14 cellular contexts compared by ENCODE assay signal in genomic region chr2:37637122-37637875, GRCh38. TPM values are rescaled to one million over a fixed set of nuclear protein-coding genes. Genes with fewer than 3 reads are reported as not detected.
A peak's percentile ranks its signal among the peaks of the same experiment; 100 is the strongest.
DNase-seq lines count a peak whose midpoint lies in the region; ATAC-seq, FAIRE-seq and TF ChIP-seq lines count a peak whose summit lies in the region.
"Had no signal": no experiment of that assay in that cellular context is flagged by ENCODE, and none has a peak within 500 bp of the region (broad histone marks: within the 10 kb centered on the region; RNA-seq: fewer than 3 reads in every experiment).

No MANE protein-coding gene starts in this region.

- no peaks in the 10 kb centered on the region for H3K27me3 ChIP-seq in K562 (ENCODE audit: control insufficient read depth in 2 of 2, insufficient read depth in 2 of 2, low read length in 2 of 2)
- H3K27me3 ChIP-seq: upper lobe of left lung had no signal

- POLR2A ChIA-PET in K562 (lab: Yijun Ruan, JAX), result interaction anchor here (0.6 kb wide), 1 partner anchor 13 kb away, joined by 3 read pairs; no protein-coding TSS in a partner anchor

- H3K4me1 ChIP-seq in K562 (replicated peaks in 1 of 2; ENCODE audit: control insufficient read depth in 2 of 2, insufficient read depth in 2 of 2, low read length in 2 of 2), result no peaks in the 10 kb centered on the region

- no peak overlapping the region for H3K27ac ChIP-seq in K562 (ENCODE audit: extremely low read depth, low read depth, low read length)

- CTCF ChIA-PET in K562 (lab: Yijun Ruan, JAX; ENCODE audit: low intra/inter-chr PET ratio), result no interaction called here

- H3K4me3 Mint-ChIP-seq in activated T-cell treated with anti-CD3 and anti-CD28 coated beads, Interleukin-2, amount 50 U/mL, for 24 hours, result no peak overlapping the region
- no peak overlapping the region for H3K4me3 Mint-ChIP-seq in stimulated activated memory B cell treated with anti-CD40 and anti-IgM and Interleukin-4, amounts not matched to agents 10 μg/mL and 1 μg/mL and 100 μg/mL, for 72 hours

- no peaks in the 10 kb centered on the region for H3K9me1 ChIP-seq in K562 (ENCODE audit: control insufficient read depth, insufficient read depth, low read length)

- 23% methylated on average over 6 of the region's 6 CpGs for WGBS in K562 (ENCODE audit: insufficient coverage, low coverage, missing lambda C conversion rate)

- H3K79me2 ChIP-seq in K562 (ENCODE audit: control insufficient read depth, insufficient read depth, low read length), result no peaks in the 10 kb centered on the region

- in situ Hi-C loops in K562 (cut with MboI), result no loop called here

- intact Hi-C loops in K562 (cut with micrococcal nuclease), result no loop called here

- H3K27me3 Mint-ChIP-seq in activated T-cell treated with anti-CD3 and anti-CD28 coated beads, Interleukin-2, amount 50 U/mL, for 24 hours, result no peaks in the 10 kb centered on the region
- H3K27me3 Mint-ChIP-seq in stimulated activated memory B cell treated with anti-CD40 and anti-IgM and Interleukin-4, amounts not matched to agents 10 μg/mL and 1 μg/mL and 100 μg/mL, for 72 hours, result no peaks in the 10 kb centered on the region

- H3K9ac ChIP-seq in K562 (ENCODE audit: insufficient read depth in 1 of 2, low read depth in 2 of 2, low read length in 2 of 2), result no peak overlapping the region

- no peaks in the 10 kb centered on the region for H3K36me3 ChIP-seq in K562 (ENCODE audit: control insufficient read depth, insufficient read depth, low read length)
- H3K36me3 ChIP-seq: upper lobe of left lung had no signal

- no peak overlapping the region for H3K4me3 ChIP-seq in K562
- H3K4me3 ChIP-seq: skin epidermis, upper lobe of left lung had no signal

- FAIRE-seq in K562 (lab: Jason Lieb, UNC), result no peak

- no peak for TF ChIP-seq POLR2A in K562 (conservative IDR thresholded peaks at IDR 0.05)

- H3K9me3 Mint-ChIP-seq in activated T-cell treated with anti-CD3 and anti-CD28 coated beads, Interleukin-2, amount 50 U/mL, for 24 hours, result peaks cover 7% of the 10 kb centered on the region
- no peaks in the 10 kb centered on the region for H3K9me3 Mint-ChIP-seq in stimulated activated memory B cell treated with anti-CD40 and anti-IgM and Interleukin-4, amounts not matched to agents 10 μg/mL and 1 μg/mL and 100 μg/mL, for 72 hours

- H3K4me1 Mint-ChIP-seq in activated T-cell treated with anti-CD3 and anti-CD28 coated beads, Interleukin-2, amount 50 U/mL, for 24 hours (ENCODE audit: low read depth), result peaks cover 90% of the 10 kb centered on the region
- peaks cover 52% of the 10 kb centered on the region for H3K4me1 Mint-ChIP-seq in stimulated activated memory B cell treated with anti-CD40 and anti-IgM and Interleukin-4, amounts not matched to agents 10 μg/mL and 1 μg/mL and 100 μg/mL, for 72 hours

- no peak for DNase-seq in activated T-cell treated with anti-CD3 and anti-CD28 coated beads, Interleukin-2, amount 50 U/mL, for 24 hours
- no peak for DNase-seq in activated T-cell treated with anti-CD3 and anti-CD28 coated beads, Interleukin-2, amount 50 U/mL, for 1 hour
- DNase-seq in NCI-H69 (lab: John Stamatoyannopoulos, UW), result peak; percentile 31
- DNase-seq in K562 (ENCODE audit: extremely low read depth in 1 of 4, low spot score in 3 of 4), result no peak
- DNase-seq in RPMI8226, result no peak
- no peak for DNase-seq in NCI-H1105 (lab: John Stamatoyannopoulos, UW)
- DNase-seq: activated CD4-positive, alpha-beta T cell treated with anti-CD3 and anti-CD28 coated beads for 1 hour; activated gamma-delta T cell treated with Interleukin-2 at 50 U/mL for 16 hours; C1 segment of cervical spinal cord; NCI-H187 treated with DMSO at 0.1 percent for 48 hours; upper lobe of left lung had no signal

- no peak overlapping the region for H2AFZ ChIP-seq in K562 (ENCODE audit: low read depth, low read length)

- H3K36me3 Mint-ChIP-seq in activated T-cell treated with anti-CD3 and anti-CD28 coated beads, Interleukin-2, amount 50 U/mL, for 24 hours (ENCODE audit: low read depth), result peaks cover 26% of the 10 kb centered on the region
- H3K36me3 Mint-ChIP-seq in stimulated activated memory B cell treated with anti-CD40 and anti-IgM and Interleukin-4, amounts not matched to agents 10 μg/mL and 1 μg/mL and 100 μg/mL, for 72 hours, result peaks cover 6% of the 10 kb centered on the region

- no peak overlapping the region for H3K4me2 ChIP-seq in K562 (ENCODE audit: insufficient read depth, low read length)

- TF ChIP-seq RAD21 in K562 (CRISPR knock-in tag; conservative IDR thresholded peaks at IDR 0.05 in 1 of 2, IDR thresholded peaks at IDR 0.05 in 1 of 2), result no peak

- H3K27ac Mint-ChIP-seq in activated T-cell treated with anti-CD3 and anti-CD28 coated beads, Interleukin-2, amount 50 U/mL, for 24 hours, result peak overlapping the region; percentile 99
- H3K27ac Mint-ChIP-seq in stimulated activated memory B cell treated with anti-CD40 and anti-IgM and Interleukin-4, amounts not matched to agents 10 μg/mL and 1 μg/mL and 100 μg/mL, for 72 hours, result peak overlapping the region; percentile 73

- no peaks in the 10 kb centered on the region for H3K9me3 ChIP-seq in K562 (replicated peaks; ENCODE audit: control insufficient read depth, insufficient read depth, low read depth, low read length)
- H3K9me3 ChIP-seq: upper lobe of left lung had no signal

- TF ChIP-seq CTCF in K562 (IDR thresholded peaks at IDR 0.05 in 2 of 3, conservative IDR thresholded peaks at IDR 0.05 in 1 of 3; ENCODE audit: insufficient read depth in 2 of 3, low read depth in 1 of 3, low read length in 3 of 3), result no peak

- no peak for TF ChIP-seq EP300 in K562 (IDR thresholded peaks at IDR 0.05; ENCODE audit: low read length)

- H4K20me1 ChIP-seq in K562 (replicated peaks; ENCODE audit: control insufficient read depth, insufficient read depth, low read length), result no peaks in the 10 kb centered on the region

- ATAC-seq in K562 (no peak), HG02884 (IDR thresholded peaks at IDR 0.05; ENCODE audit: unreplicated experiment) (no peak)
- no peak for ATAC-seq in stimulated activated memory B cell treated with anti-CD40 and anti-IgM and Interleukin-4, amounts not matched to agents 10 μg/mL and 1 μg/mL and 100 μg/mL, for 72 hours

- BruUV-seq in K562 (replicated peaks; lab: Mats Ljungman, UMichigan), result no TSS peak

TF ChIP-seq in K562, 482 proteins besides CTCF, POLR2A, EP300 and RAD21:
- TF ChIP-seq CEBPG (CRISPR knock-in tag; IDR thresholded peaks at IDR 0.05) (no peak), CEBPG (tag; conservative IDR thresholded peaks at IDR 0.05 in 1 of 2, IDR thresholded peaks at IDR 0.05 in 1 of 2) (peak; percentile 18 to 43; a peak in 2 of 4 replicates), ZNF785 (CRISPR knock-in tag; IDR thresholded peaks at IDR 0.05) (no peak)

RNA-seq across cellular contexts. Expression of gene CDC42EP3, which starts 34.1 kb away (rescaled TPM):
- 0.40 and 0.49 TPM in 2 replicates for total RNA-seq in K562 (2011; cell fraction: chromatin; rRNA removed; ENCODE audit: low replicate concordance)
- 0.50 and 0.53 TPM in 2 replicates for total RNA-seq in K562 (2011; cell fraction: nucleolus; rRNA removed)
- 0.59 and 1.1 TPM in 2 replicates for total RNA-seq in K562 (2011; cell fraction: nucleoplasm; rRNA removed)
- total RNA-seq in K562 (2014; rRNA removed) (1.8 and 3.6 TPM in 2 replicates), K562 (2014; rRNA removed; fragmentation: Illumina TruSeq; extraction: Trizol) (3.4 and 3.8 TPM in 2 replicates), K562 (2015; rRNA removed; fragmentation: Illumina TruSeq; extraction: Trizol) (1.9 and 2.0 TPM in 2 replicates), K562 (2021) (2.5 and 4.2 TPM in 2 replicates)
- polyA plus RNA-seq in K562 (2011; rRNA removed) (0.72 and 2.0 TPM in 2 replicates), K562 (2014; fragmentation: Illumina TruSeq; extraction: Trizol) (4.1 and 6.4 TPM in 2 replicates), K562 (2014; fragmentation: Nextera tagmentation; extraction: Ambion mirVana) (under 1 TPM; 0.74 to 0.77 TPM), K562 (2014; rRNA removed) (3.1 and 3.4 TPM in 2 replicates)
- polyA plus RNA-seq in K562 (2011; cell fraction: cytosol; rRNA removed), result 0.69 and 1.8 TPM in 2 replicates
- 0.78 and 1.8 TPM in 2 replicates for polyA plus RNA-seq in K562 (2011; cell fraction: nucleus; rRNA removed)
- 1.9 and 3.4 TPM in 2 replicates for polyA plus RNA-seq in K562 (2012)
- polyA minus RNA-seq in K562 (2011; rRNA and poly(A)+ RNA removed), result 0.35 and 2.1 TPM in 2 replicates
- polyA minus RNA-seq in K562 (2011; cell fraction: cytosol; rRNA and poly(A)+ RNA removed), result 0.57 and 0.64 TPM in 2 replicates
- polyA minus RNA-seq in K562 (2011; cell fraction: nucleus; rRNA and poly(A)+ RNA removed), result 0.27 and 1.2 TPM in 2 replicates
